ENCODE assay signal across 16 cellular contexts in the genomic region with DNA sequence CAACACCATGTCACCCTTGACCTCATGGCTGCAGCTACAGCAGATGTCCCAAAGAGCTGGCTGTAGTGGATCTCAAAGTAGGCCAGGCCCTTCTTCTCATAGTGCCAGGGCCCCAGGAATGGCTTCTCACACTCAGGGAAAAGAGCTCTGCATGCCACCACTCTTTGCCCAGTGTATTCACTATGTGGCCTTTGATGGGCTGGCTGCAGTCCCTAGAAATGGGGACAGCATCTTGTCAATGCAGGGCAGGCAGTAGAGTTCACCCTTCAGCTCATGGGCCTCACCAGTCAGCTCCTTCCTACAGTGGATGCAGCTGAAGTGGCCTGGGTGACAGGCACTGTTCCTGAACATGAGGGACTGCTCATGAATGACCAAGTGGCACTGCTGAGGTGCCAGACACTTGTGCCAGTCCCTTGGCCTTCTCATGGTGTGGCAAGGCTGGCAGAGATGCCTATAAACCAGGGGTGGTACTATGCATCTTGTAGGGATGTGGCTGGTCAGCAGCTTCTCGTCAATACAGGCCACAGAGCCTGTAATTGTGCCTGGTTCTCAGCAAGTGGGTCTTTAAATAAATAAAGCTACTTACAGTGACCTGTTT.
DNase-seq lines count a peak whose midpoint lies in the region; ATAC-seq and TF ChIP-seq lines count a peak whose summit lies in the region.
"Had no signal": no experiment of that assay in that cellular context is flagged by ENCODE, and none has a peak within 500 bp of the region (broad histone marks: within the 10 kb centered on the region; RNA-seq: fewer than 3 reads in every experiment).

No MANE protein-coding gene starts in this region.

- peaks cover 12% of the 10 kb centered on the region for H3K36me3 Mint-ChIP-seq in activated CD8-positive, alpha-beta T cell treated with anti-CD3 and anti-CD28 coated beads for 36 hours (ENCODE audit: low read depth)
- peaks cover 21% of the 10 kb centered on the region for H3K36me3 Mint-ChIP-seq in activated CD8-positive, alpha-beta T cell treated with anti-CD3 and anti-CD28 coated beads, Interleukin-2, amount 10 ng/mL, durations not matched to agents 7 days and 5 days (ENCODE audit: low read depth)

- H3K4me1 ChIP-seq in lower lobe of right lung (no peaks in the 10 kb centered on the region), thyroid gland (no peaks in the 10 kb centered on the region)
- H3K4me1 ChIP-seq: A549, Caco-2 had no signal

- TF ChIP-seq CTCF in activated CD8-positive, alpha-beta T cell treated with anti-CD3 and anti-CD28 coated beads for 36 hours (IDR thresholded peaks at IDR 0.05), result no peak
- TF ChIP-seq CTCF in lower lobe of right lung (IDR thresholded peaks at IDR 0.05), result no peak
- no peak for TF ChIP-seq CTCF in thyroid gland (IDR thresholded peaks at IDR 0.05)

- H3K4me3 Mint-ChIP-seq in activated CD8-positive, alpha-beta T cell treated with anti-CD3 and anti-CD28 coated beads for 36 hours, result no peak overlapping the region
- H3K4me3 Mint-ChIP-seq in activated CD8-positive, alpha-beta T cell treated with anti-CD3 and anti-CD28 coated beads, Interleukin-2, amount 10 ng/mL, durations not matched to agents 7 days and 5 days, result no peak overlapping the region
- H3K4me3 Mint-ChIP-seq: CD4-positive, alpha-beta T cell had no signal

- CTCF ChIA-PET in activated CD8-positive, alpha-beta T cell treated with anti-CD3 and anti-CD28 coated beads for 36 hours (lab: Charles Lee), result interaction anchor here (0.7 kb wide), 1 partner anchor 28 kb away, joined by 3 read pairs; no protein-coding TSS in a partner anchor
- CTCF ChIA-PET in activated CD8-positive, alpha-beta T cell treated with anti-CD3 and anti-CD28 coated beads, Interleukin-2, amount 10 ng/mL, durations not matched to agents 7 days and 5 days (lab: Charles Lee), result interaction anchor here (1.4 kb wide), 1 partner anchor 334 kb away, joined by 3 read pairs; no protein-coding TSS in a partner anchor

- H3K27me3 ChIP-seq in lower lobe of right lung (ENCODE audit: low read depth) (no peaks in the 10 kb centered on the region), thyroid gland (no peaks in the 10 kb centered on the region)

- POLR2A ChIA-PET in activated CD8-positive, alpha-beta T cell treated with anti-CD3 and anti-CD28 coated beads for 36 hours (lab: Charles Lee), result no interaction called here
- POLR2A ChIA-PET in activated CD8-positive, alpha-beta T cell treated with anti-CD3 and anti-CD28 coated beads, Interleukin-2, amount 10 ng/mL, durations not matched to agents 7 days and 5 days (lab: Charles Lee), result no interaction called here

- no peaks in the 10 kb centered on the region for H3K4me1 Mint-ChIP-seq in activated CD8-positive, alpha-beta T cell treated with anti-CD3 and anti-CD28 coated beads for 36 hours (ENCODE audit: low read depth)
- no peaks in the 10 kb centered on the region for H3K4me1 Mint-ChIP-seq in activated CD8-positive, alpha-beta T cell treated with anti-CD3 and anti-CD28 coated beads, Interleukin-2, amount 10 ng/mL, durations not matched to agents 7 days and 5 days (ENCODE audit: low read depth)

- DNase-seq in activated CD8-positive, alpha-beta T cell treated with anti-CD3 and anti-CD28 coated beads for 36 hours, result no peak
- DNase-seq in activated CD8-positive, alpha-beta T cell treated with anti-CD3 and anti-CD28 coated beads, Interleukin-2, amount 10 ng/mL, durations not matched to agents 7 days and 5 days, result no peak
- DNase-seq in lower lobe of right lung, result no peak
- DNase-seq in thyroid gland, result peak; percentile 61 to 76
- DNase-seq: AML-193; Caco-2; CD4-positive, alpha-beta T cell; GM23248; HCEC 1CT; IMR-90 had no signal

- no peaks in the 10 kb centered on the region for H3K27me3 Mint-ChIP-seq in activated CD8-positive, alpha-beta T cell treated with anti-CD3 and anti-CD28 coated beads for 36 hours
- H3K27me3 Mint-ChIP-seq in activated CD8-positive, alpha-beta T cell treated with anti-CD3 and anti-CD28 coated beads, Interleukin-2, amount 10 ng/mL, durations not matched to agents 7 days and 5 days (ENCODE audit: low read depth), result no peaks in the 10 kb centered on the region
- H3K27me3 Mint-ChIP-seq: CD4-positive, alpha-beta T cell had no signal

- H3K9me3 ChIP-seq in lower lobe of right lung (no peaks in the 10 kb centered on the region), thyroid gland (no peaks in the 10 kb centered on the region)
- H3K9me3 ChIP-seq: A549, Caco-2 had no signal

- TF ChIP-seq POLR2A in thyroid gland (IDR thresholded peaks at IDR 0.05), result no peak
- TF ChIP-seq POLR2A in GM18505 (IDR thresholded peaks at IDR 0.05; ENCODE audit: borderline replicate concordance, extremely low read depth, insufficient read depth, insufficient read length), result no peak

- intact Hi-C loops in activated CD8-positive, alpha-beta T cell treated with anti-CD3 and anti-CD28 coated beads for 36 hours (cut with micrococcal nuclease), result no loop called here
- intact Hi-C loops in lower lobe of right lung (cut with DNase I), result no loop called here
- intact Hi-C loops in thyroid gland (cut with DNase I), result no loop called here

- H3K27ac ChIP-seq in lower lobe of right lung (no peak overlapping the region), thyroid gland (no peak overlapping the region)
- H3K27ac ChIP-seq: 22Rv1, A549, C4-2B, GM23248 had no signal

- H3K36me3 ChIP-seq in lower lobe of right lung (peaks cover 30% of the 10 kb centered on the region), thyroid gland (peaks cover 0 to 11% of the 10 kb centered on the region in 2 donors)

- H3K4me3 ChIP-seq in lower lobe of right lung (no peak overlapping the region), thyroid gland (replicated peaks in 1 of 3) (no peak overlapping the region)
- H3K4me3 ChIP-seq: A549, GM23248 had no signal

- peaks cover 2% of the 10 kb centered on the region for H3K9me3 Mint-ChIP-seq in activated CD8-positive, alpha-beta T cell treated with anti-CD3 and anti-CD28 coated beads for 36 hours
- H3K9me3 Mint-ChIP-seq in activated CD8-positive, alpha-beta T cell treated with anti-CD3 and anti-CD28 coated beads, Interleukin-2, amount 10 ng/mL, durations not matched to agents 7 days and 5 days (ENCODE audit: insufficient read depth), result no peaks in the 10 kb centered on the region

- ATAC-seq in activated CD8-positive, alpha-beta T cell treated with anti-CD3 and anti-CD28 coated beads for 36 hours, result no peak
- no peak for ATAC-seq in activated CD8-positive, alpha-beta T cell treated with anti-CD3 and anti-CD28 coated beads, Interleukin-2, amount 10 ng/mL, durations not matched to agents 7 days and 5 days
- ATAC-seq in lower lobe of right lung (peak; percentile 31 to 37), GM18505 (IDR thresholded peaks at IDR 0.05; ENCODE audit: unreplicated experiment) (no peak), GM21619 (IDR thresholded peaks at IDR 0.05; ENCODE audit: unreplicated experiment) (no peak), HG03097 (IDR thresholded peaks at IDR 0.05; ENCODE audit: low FRiP score, unreplicated experiment) (no peak)
- ATAC-seq: A549 had no signal

- WGBS in thyroid gland, 2 donors, result 76 to 93% methylated on average over 1 of the region's 1 CpG

- H3K27ac Mint-ChIP-seq in activated CD8-positive, alpha-beta T cell treated with anti-CD3 and anti-CD28 coated beads for 36 hours, result peak overlapping the region; percentile 19
- H3K27ac Mint-ChIP-seq in activated CD8-positive, alpha-beta T cell treated with anti-CD3 and anti-CD28 coated beads, Interleukin-2, amount 10 ng/mL, durations not matched to agents 7 days and 5 days, result no peak overlapping the region
- H3K27ac Mint-ChIP-seq: CD4-positive, alpha-beta T cell had no signal

Comparison
In these comparisons a context has a peak if more than half of its experiments do, and no peak if none do; other contexts are left out.
1. ATAC-seq: peak in lower lobe of right lung (2 of 2); none in activated CD8-positive, alpha-beta T cell treated with anti-CD3 and anti-CD28 coated beads for 36 hours (single experiment), activated CD8-positive, alpha-beta T cell treated with anti-CD3 and anti-CD28 coated beads, Interleukin-2, amount 10 ng/mL, durations not matched to agents 7 days and 5 days (single experiment), GM18505 (single experiment), GM21619 (single experiment) and HG03097 (single experiment).
2. DNase-seq: peak in thyroid gland (2 of 2); none in activated CD8-positive, alpha-beta T cell treated with anti-CD3 and anti-CD28 coated beads for 36 hours (single experiment), activated CD8-positive, alpha-beta T cell treated with anti-CD3 and anti-CD28 coated beads, Interleukin-2, amount 10 ng/mL, durations not matched to agents 7 days and 5 days (single experiment) and lower lobe of right lung (single experiment).